16 cellular contexts compared by ENCODE assay signal in genomic region chr2:128685841-128686497, GRCh38.
DNase-seq lines count a peak whose midpoint lies in the region; ATAC-seq and TF ChIP-seq lines count a peak whose summit lies in the region.
"Had no signal": no experiment of that assay in that cellular context is flagged by ENCODE, and none has a peak within 500 bp of the region (broad histone marks: within the 10 kb centered on the region; RNA-seq: fewer than 3 reads in every experiment).

No MANE protein-coding gene starts in this region.

- H3K27me3 ChIP-seq in osteoblast (ENCODE audit: insufficient read depth, low read length) = no peaks in the 10 kb centered on the region
- H3K27me3 ChIP-seq: foreskin keratinocyte had no signal

- H3K36me3 ChIP-seq in osteoblast (ENCODE audit: insufficient read depth, low read length) = no peaks in the 10 kb centered on the region

- H3K4me3 Mint-ChIP-seq in activated CD8-positive, alpha-beta memory T cell treated with anti-CD3 and anti-CD28 coated beads, Interleukin-2, amount 10 ng/mL, durations not matched to agents 7 days and 5 days = no peak overlapping the region
- no peak overlapping the region for H3K4me3 Mint-ChIP-seq in stimulated activated effector memory CD8-positive, alpha-beta T cell treated with anti-CD3 and anti-CD28 coated beads, Interleukin-12 subunit alpha, Interleukin-12 subunit beta, amount 100 ng/mL, for 72 hours
- H3K4me3 Mint-ChIP-seq: memory B cell had no signal

- no peak for TF ChIP-seq CTCF in osteoblast (IDR thresholded peaks at IDR 0.05; ENCODE audit: extremely low read depth, low read depth, low read length)

- H3K4me2 ChIP-seq in osteoblast (ENCODE audit: insufficient read depth, low read length) = no peak overlapping the region

- DNase-seq in activated CD8-positive, alpha-beta memory T cell treated with anti-CD3 and anti-CD28 coated beads, Interleukin-2, amount 10 ng/mL, durations not matched to agents 7 days and 5 days = no peak
- DNase-seq in activated CD8-positive, alpha-beta memory T cell treated with anti-CD3 and anti-CD28 coated beads, Interleukin-2, amount 50 U/mL, for 4 hours = no peak
- DNase-seq in osteoblast (ENCODE audit: insufficient read length, low spot score, missing footprints) (peak; percentile 30), substantia nigra (lab: John Stamatoyannopoulos, UW) (no peak)
- DNase-seq in stimulated activated effector memory CD8-positive, alpha-beta T cell treated with anti-CD3 and anti-CD28 coated beads, Interleukin-12 subunit alpha, Interleukin-12 subunit beta, amount 100 ng/mL, for 72 hours (ENCODE audit: low spot score in 2 of 2) = no peak
- DNase-seq: activated CD4-positive, alpha-beta T cell treated with anti-CD3 and anti-CD28 coated beads, Interleukin-2, amount 50 U/mL, for 48 hours; activated naive CD4-positive, alpha-beta T cell; COR-L47; MM.1S; NCI-H2081 treated with DMSO at 0.1 percent for 48 hours; T1000 had no signal

- no peaks in the 10 kb centered on the region for H3K27me3 Mint-ChIP-seq in activated CD8-positive, alpha-beta memory T cell treated with anti-CD3 and anti-CD28 coated beads, Interleukin-2, amount 10 ng/mL, durations not matched to agents 7 days and 5 days

- no peaks in the 10 kb centered on the region for H3K79me2 ChIP-seq in osteoblast (ENCODE audit: insufficient read depth, low read length)

- H3K27ac ChIP-seq in osteoblast (ENCODE audit: low read depth, low read length) = no peak overlapping the region
- H3K27ac ChIP-seq in substantia nigra (ENCODE audit: low read depth, low read length, poor library complexity, severe bottlenecking) = no peak overlapping the region
- H3K27ac ChIP-seq: foreskin keratinocyte had no signal

- no peaks in the 10 kb centered on the region for H3K9me3 ChIP-seq in osteoblast (ENCODE audit: low read depth, low read length)

- peaks cover 15% of the 10 kb centered on the region for H3K4me1 Mint-ChIP-seq in activated CD8-positive, alpha-beta memory T cell treated with anti-CD3 and anti-CD28 coated beads, Interleukin-2, amount 10 ng/mL, durations not matched to agents 7 days and 5 days
- no peaks in the 10 kb centered on the region for H3K4me1 Mint-ChIP-seq in stimulated activated effector memory CD8-positive, alpha-beta T cell treated with anti-CD3 and anti-CD28 coated beads, Interleukin-12 subunit alpha, Interleukin-12 subunit beta, amount 100 ng/mL, for 72 hours

- no peaks in the 10 kb centered on the region for H3K36me3 Mint-ChIP-seq in activated CD8-positive, alpha-beta memory T cell treated with anti-CD3 and anti-CD28 coated beads, Interleukin-2, amount 10 ng/mL, durations not matched to agents 7 days and 5 days
- no peaks in the 10 kb centered on the region for H3K36me3 Mint-ChIP-seq in stimulated activated effector memory CD8-positive, alpha-beta T cell treated with anti-CD3 and anti-CD28 coated beads, Interleukin-12 subunit alpha, Interleukin-12 subunit beta, amount 100 ng/mL, for 72 hours
- H3K36me3 Mint-ChIP-seq: memory B cell had no signal

- H4K20me1 ChIP-seq in osteoblast (ENCODE audit: insufficient read depth, low read length) = no peaks in the 10 kb centered on the region

- H2AFZ ChIP-seq in osteoblast (ENCODE audit: low read length) = no peak overlapping the region

- peak; percentile 36 for ATAC-seq in activated CD8-positive, alpha-beta memory T cell treated with anti-CD3 and anti-CD28 coated beads, Interleukin-2, amount 10 ng/mL, durations not matched to agents 7 days and 5 days
- ATAC-seq in GM21528 (IDR thresholded peaks at IDR 0.05; ENCODE audit: low FRiP score, unreplicated experiment) (peak; percentile 41), HG03520 (IDR thresholded peaks at IDR 0.05; ENCODE audit: unreplicated experiment) (peak; percentile 26)
- no peak for ATAC-seq in activated CD4-positive, CD25-positive, alpha-beta regulatory T cell treated with anti-CD3 and anti-CD28 coated beads, Interleukin-2, amount 50 U/mL, for 24 hours
- ATAC-seq in stimulated activated effector memory CD8-positive, alpha-beta T cell treated with anti-CD3 and anti-CD28 coated beads, Interleukin-12 subunit alpha, Interleukin-12 subunit beta, amount 100 ng/mL, for 72 hours = no peak
- ATAC-seq: foreskin keratinocyte had no signal

- H3K9me3 Mint-ChIP-seq in activated CD8-positive, alpha-beta memory T cell treated with anti-CD3 and anti-CD28 coated beads, Interleukin-2, amount 10 ng/mL, durations not matched to agents 7 days and 5 days (ENCODE audit: low read depth) = no peaks in the 10 kb centered on the region
- no peaks in the 10 kb centered on the region for H3K9me3 Mint-ChIP-seq in stimulated activated effector memory CD8-positive, alpha-beta T cell treated with anti-CD3 and anti-CD28 coated beads, Interleukin-12 subunit alpha, Interleukin-12 subunit beta, amount 100 ng/mL, for 72 hours
- H3K9me3 Mint-ChIP-seq: memory B cell had no signal

- H3K4me1 ChIP-seq in osteoblast (ENCODE audit: insufficient read depth, low read length) = no peaks in the 10 kb centered on the region
- H3K4me1 ChIP-seq: foreskin keratinocyte had no signal

- peak overlapping the region; percentile 30 for H3K27ac Mint-ChIP-seq in activated CD8-positive, alpha-beta memory T cell treated with anti-CD3 and anti-CD28 coated beads, Interleukin-2, amount 10 ng/mL, durations not matched to agents 7 days and 5 days
- H3K27ac Mint-ChIP-seq in stimulated activated effector memory CD8-positive, alpha-beta T cell treated with anti-CD3 and anti-CD28 coated beads, Interleukin-12 subunit alpha, Interleukin-12 subunit beta, amount 100 ng/mL, for 72 hours = no peak overlapping the region
- H3K27ac Mint-ChIP-seq: memory B cell had no signal

- CTCF ChIA-PET in activated CD8-positive, alpha-beta memory T cell treated with anti-CD3 and anti-CD28 coated beads, Interleukin-2, amount 10 ng/mL, durations not matched to agents 7 days and 5 days (lab: Charles Lee) = interaction anchor here (0.9 kb wide), 1 partner anchor 51 kb away, joined by 4 read pairs; no protein-coding TSS in a partner anchor

- H3K4me3 ChIP-seq in osteoblast (ENCODE audit: insufficient read depth, low read length) = no peak overlapping the region

Comparison
In these comparisons a context has a peak if more than half of its experiments do, and no peak if none do; other contexts are left out.
1. ATAC-seq: peak in activated CD8-positive, alpha-beta memory T cell treated with anti-CD3 and anti-CD28 coated beads, Interleukin-2, amount 10 ng/mL, durations not matched to agents 7 days and 5 days (single experiment), GM21528 (single experiment) and HG03520 (single experiment); none in activated CD4-positive, CD25-positive, alpha-beta regulatory T cell treated with anti-CD3 and anti-CD28 coated beads, Interleukin-2, amount 50 U/mL, for 24 hours (0 of 2) and stimulated activated effector memory CD8-positive, alpha-beta T cell treated with anti-CD3 and anti-CD28 coated beads, Interleukin-12 subunit alpha, Interleukin-12 subunit beta, amount 100 ng/mL, for 72 hours (single experiment).